1 cellular context compared by ENCODE assay signal in genomic region chr18:11005528-11005927, GRCh38.
TF ChIP-seq lines count a peak whose summit lies in the region.

No MANE protein-coding gene starts in this region.

TF ChIP-seq in SK-N-SH, 30 proteins besides CTCF, POLR2A, EP300 and RAD21 (continued from another document):
- TF ChIP-seq MXI1 (IDR thresholded peaks at IDR 0.05; ENCODE audit: low read depth, low read length) (no peak), GABPA (IDR thresholded peaks at IDR 0.05; ENCODE audit: low read depth) (no peak), RXRA (IDR thresholded peaks at IDR 0.05; ENCODE audit: borderline replicate concordance, low read depth) (no peak)
